Comparison of ENCODE assay signal across 39 cellular contexts in the genomic region with DNA sequence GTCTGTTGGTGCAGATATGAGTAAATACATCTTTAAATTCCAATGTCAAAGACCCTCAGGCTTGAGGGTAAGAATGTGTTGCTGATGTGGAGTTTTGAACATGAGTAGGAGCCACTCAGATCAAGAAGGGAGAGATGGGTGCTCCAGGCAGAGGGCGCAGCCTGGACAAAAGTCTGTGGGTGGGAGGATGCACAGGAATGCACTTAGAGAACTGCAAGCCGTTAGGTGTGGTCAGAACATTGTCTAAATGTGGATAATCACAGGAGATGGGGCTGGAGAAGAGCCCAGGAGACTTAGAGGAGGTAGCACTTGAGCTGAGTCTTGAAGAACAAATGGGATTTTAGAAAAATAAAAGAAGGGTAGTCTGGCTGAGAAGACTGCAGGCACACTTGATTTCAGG.
"Had no signal": no experiment of that assay in that cellular context is flagged by ENCODE, and none has a peak within 500 bp of the region (broad histone marks: within the 10 kb centered on the region; RNA-seq: fewer than 3 reads in every experiment).

No MANE protein-coding gene starts in this region.

- H3K4me1 ChIP-seq: adrenal gland, ascending aorta, body of pancreas, breast epithelium had no signal

- DNase-seq: activated effector memory CD4-positive, alpha-beta T cell treated with anti-CD3 and anti-CD28 coated beads, Interleukin-2, amount 50 U/mL, for 16 hours; activated effector memory CD4-positive, alpha-beta T cell treated with Interleukin-2 at 50 U/mL for 16 hours; activated gamma-delta T cell; activated gamma-delta T cell treated with Interleukin-2 at 50 U/mL for 16 hours; activated naive CD4-positive, alpha-beta T cell; activated naive CD4-positive, alpha-beta T cell treated with anti-CD3 and anti-CD28 coated beads for 36 hours; activated naive CD4-positive, alpha-beta T cell treated with anti-CD3 and anti-CD28 coated beads, Interleukin-2, amount 10 ng/mL, durations not matched to agents 7 days and 5 days; activated naive CD4-positive, alpha-beta T cell treated with anti-CD3 and anti-CD28 coated beads, Interleukin-2, amount 50 U/mL, for 16 hours; activated naive CD4-positive, alpha-beta T cell treated with Interleukin-2 at 50 U/mL for 16 hours; activated naive CD8-positive, alpha-beta T cell treated with anti-CD3 and anti-CD28 coated beads for 36 hours; activated naive CD8-positive, alpha-beta T cell treated with anti-CD3 and anti-CD28 coated beads, Interleukin-2, amount 10 ng/mL, durations not matched to agents 7 days and 5 days; activated naive CD8-positive, alpha-beta T cell treated with anti-CD3 and anti-CD28 coated beads, Interleukin-2, amount 50 U/mL, for 24 hours; activated T-cell treated with anti-CD3 and anti-CD28 coated beads for 4 hours; activated T-cell treated with anti-CD3 and anti-CD28 coated beads, Interleukin-2, amount 50 U/mL, for 1 hour; activated T-cell treated with anti-CD3 and anti-CD28 coated beads, Interleukin-2, amount 50 U/mL, for 24 hours; activated T-cell treated with anti-CD3 and anti-CD28 coated beads, Interleukin-2, amount 50 U/mL, for 4 hours; activated T-cell treated with anti-CD3 and anti-CD28 coated beads, Interleukin-2, amount 50 U/mL, for 48 hours; activated T-cell treated with anti-CD3 and anti-CD28 coated beads, Interleukin-2, amount 50 U/mL, for 72 hours; adrenal gland; amniotic stem cell; amygdala; anterior cingulate cortex; aorta; body of pancreas; brain microvascular endothelial cell; caudate nucleus; central memory CD4-positive, alpha-beta T cell; cerebellar nuclear complex had no signal

- H3K9me3 Mint-ChIP-seq: activated naive CD4-positive, alpha-beta T cell treated with anti-CD3 and anti-CD28 coated beads for 36 hours; activated naive CD4-positive, alpha-beta T cell treated with anti-CD3 and anti-CD28 coated beads, Interleukin-2, amount 10 ng/mL, durations not matched to agents 7 days and 5 days; activated naive CD8-positive, alpha-beta T cell treated with anti-CD3 and anti-CD28 coated beads for 36 hours; activated naive CD8-positive, alpha-beta T cell treated with anti-CD3 and anti-CD28 coated beads, Interleukin-2, amount 10 ng/mL, durations not matched to agents 7 days and 5 days; activated naive CD8-positive, alpha-beta T cell treated with anti-CD3 and anti-CD28 coated beads, Interleukin-2, amount 50 U/mL, for 24 hours; activated T-cell treated with anti-CD3 and anti-CD28 coated beads, Interleukin-2, amount 50 U/mL, for 24 hours; activated T-cell treated with anti-CD3 and anti-CD28 coated beads, Interleukin-2, amount 50 U/mL, for 4 hours; activated T-helper 2 cell treated with anti-CD3 and anti-CD28 coated beads, Interferon-gamma antibody, Interleukin-2, Interleukin-4, amounts not matched to agents 10 μg/mL and 5 μg/mL and 100 μg/mL, durations not matched to agents 14 hours and 24 hours and 36 hours; brain; central memory CD8-positive, alpha-beta T cell had no signal

- H3K4me1 Mint-ChIP-seq: activated naive CD4-positive, alpha-beta T cell treated with anti-CD3 and anti-CD28 coated beads, Interleukin-2, amount 10 ng/mL, durations not matched to agents 7 days and 5 days; activated naive CD4-positive, alpha-beta T cell treated with anti-CD3 and anti-CD28 coated beads, Interleukin-2, amount 50 U/mL, for 24 hours; activated naive CD8-positive, alpha-beta T cell treated with anti-CD3 and anti-CD28 coated beads for 36 hours; activated naive CD8-positive, alpha-beta T cell treated with anti-CD3 and anti-CD28 coated beads, Interleukin-2, amount 10 ng/mL, durations not matched to agents 7 days and 5 days; activated naive CD8-positive, alpha-beta T cell treated with anti-CD3 and anti-CD28 coated beads, Interleukin-2, amount 50 U/mL, for 24 hours; activated T-helper 17 cell treated with anti-CD3 and anti-CD28 coated beads, Interleukin-2, amount 50 U/mL, for 72 hours; brain; central memory CD8-positive, alpha-beta T cell had no signal

- ATAC-seq: activated naive CD8-positive, alpha-beta T cell treated with anti-CD3 and anti-CD28 coated beads, Interleukin-2, amount 50 U/mL, for 24 hours; activated T-cell treated with anti-CD3 and anti-CD28 coated beads, Interleukin-2, amount 50 U/mL, for 4 hours; activated T-cell treated with anti-CD3 and anti-CD28 coated beads, Interleukin-2, amount 50 U/mL, for 72 hours; activated T-helper 17 cell treated with anti-CD3 and anti-CD28 coated beads, Interleukin-2, amount 50 U/mL, for 72 hours; body of pancreas had no signal

- H3K36me3 ChIP-seq: adrenal gland, ascending aorta, brain microvascular endothelial cell, breast epithelium, cardiac muscle cell had no signal

- H3K27ac ChIP-seq: adrenal gland, ascending aorta, body of pancreas, brain microvascular endothelial cell, breast epithelium, cardiac muscle cell had no signal

- H3K9me3 ChIP-seq: adrenal gland, ascending aorta, body of pancreas, breast epithelium had no signal

- H3K4me3 Mint-ChIP-seq: activated naive CD4-positive, alpha-beta T cell treated with anti-CD3 and anti-CD28 coated beads for 36 hours; activated naive CD4-positive, alpha-beta T cell treated with anti-CD3 and anti-CD28 coated beads, Interleukin-2, amount 10 ng/mL, durations not matched to agents 7 days and 5 days; activated naive CD4-positive, alpha-beta T cell treated with anti-CD3 and anti-CD28 coated beads, Interleukin-2, amount 50 U/mL, for 24 hours; activated naive CD8-positive, alpha-beta T cell; activated naive CD8-positive, alpha-beta T cell treated with anti-CD3 and anti-CD28 coated beads for 36 hours; activated naive CD8-positive, alpha-beta T cell treated with anti-CD3 and anti-CD28 coated beads, Interleukin-2, amount 10 ng/mL, durations not matched to agents 7 days and 5 days; activated naive CD8-positive, alpha-beta T cell treated with anti-CD3 and anti-CD28 coated beads, Interleukin-2, amount 50 U/mL, for 24 hours; activated T-cell treated with anti-CD3 and anti-CD28 coated beads, Interleukin-2, amount 50 U/mL, for 24 hours; activated T-cell treated with anti-CD3 and anti-CD28 coated beads, Interleukin-2, amount 50 U/mL, for 4 hours; activated T-cell treated with anti-CD3 and anti-CD28 coated beads, Interleukin-2, amount 50 U/mL, for 72 hours; activated T-helper 1 cell treated with anti-CD3 and anti-CD28 coated beads, Interleukin-12 subunit alpha, Interleukin-12 subunit beta, Interleukin-2, Interleukin-4 antibody, amounts not matched to agents 30 ng/mL and 10 ng/mL and 1 ng/mL, durations not matched to agents 14 hours and 24 hours and 36 hours; activated T-helper 17 cell treated with anti-CD3 and anti-CD28 coated beads, Interleukin-2, amount 50 U/mL, for 72 hours; brain; central memory CD8-positive, alpha-beta T cell had no signal

- H3K27me3 Mint-ChIP-seq: activated naive CD4-positive, alpha-beta T cell treated with anti-CD3 and anti-CD28 coated beads, Interleukin-2, amount 10 ng/mL, durations not matched to agents 7 days and 5 days; activated naive CD4-positive, alpha-beta T cell treated with anti-CD3 and anti-CD28 coated beads, Interleukin-2, amount 50 U/mL, for 24 hours; activated naive CD8-positive, alpha-beta T cell; activated naive CD8-positive, alpha-beta T cell treated with anti-CD3 and anti-CD28 coated beads for 36 hours; activated naive CD8-positive, alpha-beta T cell treated with anti-CD3 and anti-CD28 coated beads, Interleukin-2, amount 10 ng/mL, durations not matched to agents 7 days and 5 days; activated naive CD8-positive, alpha-beta T cell treated with anti-CD3 and anti-CD28 coated beads, Interleukin-2, amount 50 U/mL, for 24 hours; activated T-cell treated with anti-CD3 and anti-CD28 coated beads, Interleukin-2, amount 50 U/mL, for 24 hours; activated T-helper 17 cell treated with anti-CD3 and anti-CD28 coated beads, Interleukin-2, amount 50 U/mL, for 72 hours; central memory CD8-positive, alpha-beta T cell had no signal

- FAIRE-seq: astrocyte had no signal

- H3K27me3 ChIP-seq: adrenal gland, ascending aorta, body of pancreas, brain microvascular endothelial cell, breast epithelium, cardiac muscle cell had no signal

- H3K36me3 Mint-ChIP-seq: activated naive CD4-positive, alpha-beta T cell treated with anti-CD3 and anti-CD28 coated beads, Interleukin-2, amount 10 ng/mL, durations not matched to agents 7 days and 5 days; brain had no signal

- H3K4me3 ChIP-seq: adrenal gland, ascending aorta, body of pancreas, breast epithelium, cardiac muscle cell had no signal

- H3K27ac Mint-ChIP-seq: activated naive CD4-positive, alpha-beta T cell treated with anti-CD3 and anti-CD28 coated beads for 36 hours; activated naive CD4-positive, alpha-beta T cell treated with anti-CD3 and anti-CD28 coated beads, Interleukin-2, amount 10 ng/mL, durations not matched to agents 7 days and 5 days; activated naive CD4-positive, alpha-beta T cell treated with anti-CD3 and anti-CD28 coated beads, Interleukin-2, amount 50 U/mL, for 24 hours; activated naive CD8-positive, alpha-beta T cell; activated naive CD8-positive, alpha-beta T cell treated with anti-CD3 and anti-CD28 coated beads for 36 hours; activated naive CD8-positive, alpha-beta T cell treated with anti-CD3 and anti-CD28 coated beads, Interleukin-2, amount 10 ng/mL, durations not matched to agents 7 days and 5 days; activated naive CD8-positive, alpha-beta T cell treated with anti-CD3 and anti-CD28 coated beads, Interleukin-2, amount 50 U/mL, for 24 hours; activated T-cell treated with anti-CD3 and anti-CD28 coated beads, Interleukin-2, amount 50 U/mL, for 24 hours; activated T-cell treated with anti-CD3 and anti-CD28 coated beads, Interleukin-2, amount 50 U/mL, for 72 hours; activated T-helper 1 cell treated with anti-CD3 and anti-CD28 coated beads, Interleukin-12 subunit alpha, Interleukin-12 subunit beta, Interleukin-2, Interleukin-4 antibody, amounts not matched to agents 30 ng/mL and 10 ng/mL and 1 ng/mL, durations not matched to agents 14 hours and 24 hours and 36 hours; activated T-helper 17 cell treated with anti-CD3 and anti-CD28 coated beads, Interleukin-2, amount 50 U/mL, for 72 hours; activated T-helper 2 cell treated with anti-CD3 and anti-CD28 coated beads, Interferon-gamma antibody, Interleukin-2, Interleukin-4, amounts not matched to agents 10 μg/mL and 5 μg/mL and 100 μg/mL, durations not matched to agents 14 hours and 24 hours and 36 hours; brain had no signal
